9 cellular contexts compared by ENCODE assay signal in genomic region chr20:63573739-63574131, GRCh38. TPM values are rescaled to one million over a fixed set of nuclear protein-coding genes. Genes with fewer than 3 reads are reported as not detected.
A peak's percentile ranks its signal among the peaks of the same experiment; 100 is the strongest.
DNase-seq lines count a peak whose midpoint lies in the region; ATAC-seq and TF ChIP-seq lines count a peak whose summit lies in the region.
"Had no signal": no experiment of that assay in that cellular context is flagged by ENCODE, and none has a peak within 500 bp of the region (broad histone marks: within the 10 kb centered on the region; RNA-seq: fewer than 3 reads in every experiment).

No MANE protein-coding gene starts in this region.

- CTCF ChIA-PET in activated CD8-positive, alpha-beta memory T cell treated with anti-CD3 and anti-CD28 coated beads, Interleukin-2, amount 10 ng/mL, durations not matched to agents 7 days and 5 days (lab: Charles Lee), result interaction anchor here (1.1 to 2.2 kb wide), 5 partner anchors 36 to 84 kb away, joined by 3 to 16 read pairs (median 6); partner anchors contain the start of genes GMEB2, PTK6 and RTEL1

- H3K9me3 Mint-ChIP-seq in activated CD8-positive, alpha-beta memory T cell treated with anti-CD3 and anti-CD28 coated beads, Interleukin-2, amount 10 ng/mL, durations not matched to agents 7 days and 5 days (ENCODE audit: low read depth), result no peaks in the 10 kb centered on the region
- H3K9me3 Mint-ChIP-seq in brain (no peaks in the 10 kb centered on the region), type B pancreatic cell (no peaks in the 10 kb centered on the region)

- no peak for DNase-seq in activated CD8-positive, alpha-beta memory T cell treated with anti-CD3 and anti-CD28 coated beads, Interleukin-2, amount 10 ng/mL, durations not matched to agents 7 days and 5 days
- no peak for DNase-seq in activated CD8-positive, alpha-beta memory T cell treated with anti-CD3 and anti-CD28 coated beads for 24 hours
- no peak for DNase-seq in lower lobe of right lung
- DNase-seq in type B pancreatic cell (ENCODE audit: extremely low spot score, unreplicated experiment), result no peak
- DNase-seq in caudate nucleus (lab: John Stamatoyannopoulos, UW), result no peak
- no peak for DNase-seq in GM10266 (ENCODE audit: extremely low spot score)
- no peak for DNase-seq in cerebellum (ENCODE audit: low spot score)

- no peaks in the 10 kb centered on the region for H3K9me3 ChIP-seq in lower lobe of right lung

- H3K36me3 ChIP-seq in lower lobe of right lung, result peaks cover 12% of the 10 kb centered on the region

- intact Hi-C loops in lower lobe of right lung (cut with DNase I), result no loop called here

- ATAC-seq in activated CD8-positive, alpha-beta memory T cell treated with anti-CD3 and anti-CD28 coated beads, Interleukin-2, amount 10 ng/mL, durations not matched to agents 7 days and 5 days, result peak; percentile 29
- peak; percentile 52 to 57 for ATAC-seq in lower lobe of right lung

- no peak for TF ChIP-seq CTCF in brain (conservative IDR thresholded peaks at IDR 0.05)
- TF ChIP-seq CTCF in lower lobe of right lung (IDR thresholded peaks at IDR 0.05), result no peak
- TF ChIP-seq CTCF in type B pancreatic cell (conservative IDR thresholded peaks at IDR 0.05), result no peak
- no peak for TF ChIP-seq CTCF in GM10266 (IDR thresholded peaks at IDR 0.05; ENCODE audit: control insufficient read depth, insufficient read depth, low read depth, missing control alignments)

- peak overlapping the region; percentile 83 for H3K4me3 Mint-ChIP-seq in activated CD8-positive, alpha-beta memory T cell treated with anti-CD3 and anti-CD28 coated beads, Interleukin-2, amount 10 ng/mL, durations not matched to agents 7 days and 5 days
- peak overlapping the region; percentile 83 to 91 (median 88) for H3K4me3 Mint-ChIP-seq in brain
- H3K4me3 Mint-ChIP-seq in type B pancreatic cell, result peak overlapping the region; percentile 85

- H3K27ac ChIP-seq in lower lobe of right lung (peak overlapping the region; percentile 94), caudate nucleus (ENCODE audit: low read depth, low read length) (no peak overlapping the region)

- H3K4me1 Mint-ChIP-seq in activated CD8-positive, alpha-beta memory T cell treated with anti-CD3 and anti-CD28 coated beads, Interleukin-2, amount 10 ng/mL, durations not matched to agents 7 days and 5 days, result peaks cover 14% of the 10 kb centered on the region
- peaks cover 6% of the 10 kb centered on the region for H3K4me1 Mint-ChIP-seq in brain
- H3K4me1 Mint-ChIP-seq in type B pancreatic cell (ENCODE audit: unreplicated experiment), result peaks cover 4% of the 10 kb centered on the region

- no peaks in the 10 kb centered on the region for H3K27me3 ChIP-seq in lower lobe of right lung (ENCODE audit: low read depth)

- H3K4me1 ChIP-seq in lower lobe of right lung, result peaks cover 23% of the 10 kb centered on the region

- H3K27me3 Mint-ChIP-seq in activated CD8-positive, alpha-beta memory T cell treated with anti-CD3 and anti-CD28 coated beads, Interleukin-2, amount 10 ng/mL, durations not matched to agents 7 days and 5 days, result peaks cover 28% of the 10 kb centered on the region
- H3K27me3 Mint-ChIP-seq in brain (peaks cover 4% of the 10 kb centered on the region), type B pancreatic cell (peaks cover 7% of the 10 kb centered on the region)

- H3K27ac Mint-ChIP-seq in activated CD8-positive, alpha-beta memory T cell treated with anti-CD3 and anti-CD28 coated beads, Interleukin-2, amount 10 ng/mL, durations not matched to agents 7 days and 5 days, result peak overlapping the region; percentile 89
- H3K27ac Mint-ChIP-seq in brain (peak overlapping the region in 4 of 5 experiments; percentile 56 to 81 (median 68)), type B pancreatic cell (peak overlapping the region; percentile 55)

- H3K4me3 ChIP-seq in lower lobe of right lung, result peak overlapping the region; percentile 86

- H3K36me3 Mint-ChIP-seq in activated CD8-positive, alpha-beta memory T cell treated with anti-CD3 and anti-CD28 coated beads, Interleukin-2, amount 10 ng/mL, durations not matched to agents 7 days and 5 days, result peaks cover 2% of the 10 kb centered on the region
- H3K36me3 Mint-ChIP-seq in brain, result no peaks in the 10 kb centered on the region
- no peaks in the 10 kb centered on the region for H3K36me3 Mint-ChIP-seq in type B pancreatic cell

RNA-seq across cellular contexts. Expression of gene HELZ2, which starts 0.3 kb away (rescaled TPM):
- total RNA-seq in activated CD8-positive, alpha-beta memory T cell treated with anti-CD3 and anti-CD28 coated beads, Interleukin-2, amount 10 ng/mL, durations not matched to agents 7 days and 5 days, result 100 to 1,000 TPM; 139 to 285 TPM
- polyA plus RNA-seq in brain (ENCODE audit: insufficient read depth, low read depth, low replicate concordance), result 36.2 TPM
- 59.6 TPM for total RNA-seq in lower lobe of right lung
- 24.2 and 43.1 TPM in 2 replicates for total RNA-seq in type B pancreatic cell (ENCODE audit: low replicate concordance)
- 6.7 TPM for total RNA-seq in cerebellum

RNA-seq across cellular contexts. Expression of gene FNDC11, which starts 19.8 kb away (rescaled TPM):
- under 1 TPM; 0.14 to 0.35 TPM for total RNA-seq in activated CD8-positive, alpha-beta memory T cell treated with anti-CD3 and anti-CD28 coated beads, Interleukin-2, amount 10 ng/mL, durations not matched to agents 7 days and 5 days
- 8.0 TPM for polyA plus RNA-seq in brain (ENCODE audit: insufficient read depth, low read depth, low replicate concordance)
- total RNA-seq in lower lobe of right lung (1.3 TPM), type B pancreatic cell (ENCODE audit: low replicate concordance) (0.52 and 1.4 TPM in 2 replicates), cerebellum (0.73 TPM)
- total RNA-seq: Daoy had no signal

RNA-seq across cellular contexts. Expression of gene SRMS, which starts 26.2 kb away (rescaled TPM):
- not detected for total RNA-seq in activated CD8-positive, alpha-beta memory T cell treated with anti-CD3 and anti-CD28 coated beads, Interleukin-2, amount 10 ng/mL, durations not matched to agents 7 days and 5 days
- not detected for polyA plus RNA-seq in brain (ENCODE audit: insufficient read depth, low read depth, low replicate concordance)
- not detected for total RNA-seq in lower lobe of right lung
- not detected in 2 replicates for total RNA-seq in type B pancreatic cell (ENCODE audit: low replicate concordance)
- total RNA-seq in cerebellum, result not detected
- total RNA-seq: Daoy had no signal

RNA-seq across cellular contexts. Expression of gene PTK6, which starts 36.6 kb away (rescaled TPM):
- under 1 TPM; 0.21 to 0.53 TPM for total RNA-seq in activated CD8-positive, alpha-beta memory T cell treated with anti-CD3 and anti-CD28 coated beads, Interleukin-2, amount 10 ng/mL, durations not matched to agents 7 days and 5 days
- 0.93 TPM for polyA plus RNA-seq in brain (ENCODE audit: insufficient read depth, low read depth, low replicate concordance)
- total RNA-seq in lower lobe of right lung (4.2 TPM), type B pancreatic cell (ENCODE audit: low replicate concordance) (0.12 and 0.21 TPM in 2 replicates), cerebellum (not detected)
- total RNA-seq: Daoy had no signal

RNA-seq across cellular contexts. Expression of gene GMEB2, which starts 53.2 kb away (rescaled TPM):
- total RNA-seq in activated CD8-positive, alpha-beta memory T cell treated with anti-CD3 and anti-CD28 coated beads, Interleukin-2, amount 10 ng/mL, durations not matched to agents 7 days and 5 days, result 10 to 100 TPM; 16.3 to 19.3 TPM
- 13.6 TPM for polyA plus RNA-seq in brain (ENCODE audit: insufficient read depth, low read depth, low replicate concordance)
- total RNA-seq in lower lobe of right lung (9.7 TPM), type B pancreatic cell (ENCODE audit: low replicate concordance) (11.9 and 13.9 TPM in 2 replicates), cerebellum (7.3 TPM)
